In the genomic region with DNA sequence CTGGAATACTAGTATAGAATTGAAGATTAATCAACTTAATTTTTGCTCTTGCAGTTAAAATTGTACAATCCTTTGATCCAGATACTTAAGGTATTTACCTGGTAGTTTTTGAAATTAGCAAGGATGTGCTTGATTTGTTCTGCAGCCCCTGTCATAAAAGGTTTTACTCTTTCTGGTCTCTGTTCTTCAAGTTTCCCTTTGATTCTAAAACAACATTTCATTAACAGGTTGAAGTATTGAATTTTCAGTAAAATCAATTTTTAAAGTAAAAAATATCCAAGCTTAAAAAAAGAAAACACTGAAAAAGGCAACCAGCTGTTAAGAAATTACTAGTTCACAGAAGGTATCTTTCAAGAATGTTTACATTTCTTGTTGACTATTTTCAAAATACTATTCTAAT, we compare ENCODE assay signal across 8 cellular contexts. TPM values are rescaled to one million over a fixed set of nuclear protein-coding genes. Genes with fewer than 3 reads are reported as not detected.
DNase-seq lines count a peak whose midpoint lies in the region; TF ChIP-seq lines count a peak whose summit lies in the region.

No MANE protein-coding gene starts in this region.

- H3K4me1 ChIP-seq in BLaER1 (peaks cover 66% of the 10 kb centered on the region), duodenal mucosa (ENCODE audit: control insufficient read depth in 1 of 2, insufficient read depth in 2 of 2, low read length in 2 of 2) (peaks cover 57 to 59% of the 10 kb centered on the region in 2 donors)

- TF ChIP-seq CTCF in nephron (IDR thresholded peaks at IDR 0.05; ENCODE audit: unreplicated experiment in 3 of 3) (no peak), GM20000 (IDR thresholded peaks at IDR 0.05; ENCODE audit: extremely low read depth, missing control alignments) (no peak)

- peaks cover 40% of the 10 kb centered on the region for H3K4me1 Mint-ChIP-seq in nephron

- H3K9me3 Mint-ChIP-seq in nephron = no peaks in the 10 kb centered on the region

- no peak overlapping the region for H3K27ac ChIP-seq in BLaER1
- H3K27ac ChIP-seq in duodenal mucosa (ENCODE audit: low read depth, low read length) = no peak overlapping the region

- peak overlapping the region; percentile 99 to 100 (median 99) for H3K4me3 Mint-ChIP-seq in nephron

- no peaks in the 10 kb centered on the region for H3K9me3 ChIP-seq in BLaER1
- H3K9me3 ChIP-seq in MG63 = no peaks in the 10 kb centered on the region
- no peaks in the 10 kb centered on the region for H3K9me3 ChIP-seq in duodenal mucosa (ENCODE audit: control insufficient read depth in 1 of 2, low read length in 2 of 2)

- peaks cover 53% of the 10 kb centered on the region for H3K36me3 ChIP-seq in BLaER1
- H3K36me3 ChIP-seq in MG63 = peaks cover 64% of the 10 kb centered on the region
- H3K36me3 ChIP-seq in duodenal mucosa (ENCODE audit: control insufficient read depth in 1 of 2, insufficient read depth in 2 of 2, low read length in 2 of 2) = peaks cover 44 to 55% of the 10 kb centered on the region in 2 donors

- DNase-seq in MG63 (no peak), NCI-H1694 treated with DMSO at 0.1 percent for 48 hours (lab: John Stamatoyannopoulos, UW) (no peak), GM20000 (ENCODE audit: low spot score) (no peak), Kasumi-1 (lab: John Stamatoyannopoulos, UW) (no peak), NCI-H748 (lab: John Stamatoyannopoulos, UW; ENCODE audit: unreplicated experiment) (no peak)

- no peaks in the 10 kb centered on the region for H3K27me3 Mint-ChIP-seq in nephron (ENCODE audit: low read depth)

- peaks cover 63% of the 10 kb centered on the region for H4K20me1 ChIP-seq in BLaER1

- H3K4me3 ChIP-seq in BLaER1 = peak overlapping the region; percentile 91
- peak overlapping the region; percentile 76 for H3K4me3 ChIP-seq in MG63
- H3K4me3 ChIP-seq in duodenal mucosa (ENCODE audit: low read depth in 1 of 2, low read length in 2 of 2) = peak overlapping the region; percentile 86 to 93

- peak overlapping the region; percentile 99 to 100 (median 100) for H3K27ac Mint-ChIP-seq in nephron

- peaks cover 67% of the 10 kb centered on the region for H3K36me3 Mint-ChIP-seq in nephron (ENCODE audit: low read depth)

- peak overlapping the region; percentile 91 for H3K4me2 ChIP-seq in BLaER1

- H3K9ac ChIP-seq in BLaER1 = peak overlapping the region; percentile 99
- peak overlapping the region; percentile 98 to 99 for H3K9ac ChIP-seq in duodenal mucosa (ENCODE audit: low read depth in 1 of 2, low read length in 2 of 2)

- H3K27me3 ChIP-seq in BLaER1 (no peaks in the 10 kb centered on the region), MG63 (no peaks in the 10 kb centered on the region), duodenal mucosa (ENCODE audit: control insufficient read depth in 1 of 2, insufficient read depth in 2 of 2, low read length in 2 of 2) (no peaks in the 10 kb centered on the region)

RNA-seq across cellular contexts. Expression of a gene that starts 1.6 kb away (rescaled TPM):
- 1,247 and 1,897 TPM in 2 replicates for total RNA-seq in MG63 (2014; rRNA removed; shearing (Covaris generic); ENCODE audit: low replicate concordance)
